In the genomic region with DNA sequence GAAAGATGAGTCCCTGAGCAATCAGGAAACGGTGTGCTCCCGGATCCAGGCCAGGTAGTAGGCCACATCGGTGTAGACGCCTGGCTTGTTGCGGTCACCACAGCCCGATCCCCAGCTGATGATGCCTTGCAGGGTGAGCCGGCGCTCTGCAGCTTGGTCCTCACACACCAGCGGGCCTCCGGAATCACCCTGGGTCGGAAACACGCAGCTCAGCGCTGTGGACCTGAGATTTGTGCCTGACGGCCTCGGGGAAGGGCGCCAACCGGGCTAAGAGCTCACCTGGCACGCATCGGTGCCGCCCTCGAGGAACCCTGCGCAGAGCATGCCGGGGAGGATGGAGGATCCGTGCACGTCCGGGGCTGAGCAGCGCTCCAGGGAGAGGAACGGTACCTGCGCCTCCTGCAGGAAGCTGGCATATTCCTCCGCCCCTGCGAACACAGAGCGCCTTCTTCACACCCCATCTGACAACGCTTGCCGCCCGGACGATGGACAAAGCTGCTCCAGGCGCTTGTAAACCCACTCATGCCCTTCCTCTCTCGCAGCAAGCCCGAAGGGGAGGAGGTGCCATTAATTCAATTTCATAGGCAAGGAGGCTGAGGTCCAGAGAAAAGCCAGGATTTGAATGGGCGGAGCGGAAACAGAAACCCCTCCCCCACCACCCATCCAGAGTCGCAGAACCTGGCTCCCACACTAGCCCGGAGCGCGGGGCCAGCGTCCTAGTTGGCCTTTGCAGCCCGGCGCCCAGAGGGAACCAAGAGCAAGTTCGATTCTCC, we compare ENCODE assay signal across 5 cellular contexts. TPM values are rescaled to one million over a fixed set of nuclear protein-coding genes. Genes with fewer than 3 reads are reported as not detected.
DNase-seq lines count a peak whose midpoint lies in the region; ATAC-seq lines count a peak whose summit lies in the region.

No MANE protein-coding gene starts in this region.

- H2AK5ac ChIP-seq in trophoblast cell (ENCODE audit: low read length), result no peak overlapping the region

- no peak overlapping the region for H3K18ac ChIP-seq in trophoblast cell (ENCODE audit: low read length)

- H3K36me3 ChIP-seq in HUES64 (ENCODE audit: insufficient read depth, low read length) (no peaks in the 10 kb centered on the region), trophoblast cell (ENCODE audit: control insufficient read depth in 1 of 2, insufficient read depth in 2 of 2, low read length in 2 of 2) (no peaks in the 10 kb centered on the region)

- H4K91ac ChIP-seq in trophoblast cell (ENCODE audit: low read depth, low read length), result no peak overlapping the region

- H2BK5ac ChIP-seq in trophoblast cell (ENCODE audit: low read depth, low read length, poor library complexity), result no peak overlapping the region

- H3K14ac ChIP-seq in trophoblast cell (ENCODE audit: low read length), result no peak overlapping the region

- H3K9ac ChIP-seq in HUES64 (ENCODE audit: low read depth, low read length) (no peak overlapping the region; the same call in 1 of the 2 replicates), trophoblast cell (ENCODE audit: low read length) (no peak overlapping the region)

- WGBS in HUES64, result 12% methylated on average over 49 of the region's 49 CpGs
- no CpG with 5 or more reads among the region's 49 CpGs for WGBS in trophoblast cell (ENCODE audit: extremely low coverage, insufficient coverage, insufficient read length)

- peak overlapping the region; percentile 9 for H4K12ac ChIP-seq in trophoblast cell (ENCODE audit: low read depth, low read length)

- peaks cover 2% of the 10 kb centered on the region for H3K79me1 ChIP-seq in trophoblast cell (ENCODE audit: low read length)

- no peak overlapping the region for H2BK12ac ChIP-seq in trophoblast cell (ENCODE audit: low read length)

- ATAC-seq in HG03045 (IDR thresholded peaks at IDR 0.05; ENCODE audit: unreplicated experiment), result no peak

- H3K4ac ChIP-seq in trophoblast cell (ENCODE audit: low read depth, low read length), result no peak overlapping the region

- H3K23ac ChIP-seq in trophoblast cell (ENCODE audit: low read length), result no peak overlapping the region

- peak overlapping the region; percentile 72 for H2AFZ ChIP-seq in trophoblast cell (ENCODE audit: insufficient read depth, low read length, poor library complexity)

- H3K4me3 ChIP-seq in HUES64 (ENCODE audit: low read length), result peak overlapping the region; percentile 48
- H3K4me3 ChIP-seq in trophoblast cell (ENCODE audit: low read depth, low read length), result no peak overlapping the region

- H3K79me2 ChIP-seq in trophoblast cell (ENCODE audit: control insufficient read depth, insufficient read depth, low read length, poor library complexity), result no peaks in the 10 kb centered on the region

- H2BK120ac ChIP-seq in trophoblast cell (ENCODE audit: insufficient read depth, low read length, poor library complexity), result no peak overlapping the region

- H3K9me3 ChIP-seq in HUES64 (ENCODE audit: insufficient read depth, low read depth, low read length), result no peaks in the 10 kb centered on the region
- H3K9me3 ChIP-seq in trophoblast cell (ENCODE audit: insufficient read depth, low read depth, low read length), result no peaks in the 10 kb centered on the region

- H3K4me1 ChIP-seq in HUES64 (ENCODE audit: insufficient read depth, low read length) (no peaks in the 10 kb centered on the region), trophoblast cell (ENCODE audit: control insufficient read depth in 1 of 2, insufficient read depth in 2 of 2, low read length in 2 of 2) (peaks cover 14 to 23% of the 10 kb centered on the region in 2 experiments)

- H3K4me2 ChIP-seq in trophoblast cell (ENCODE audit: low read length), result peak overlapping the region; percentile 97

- peak overlapping the region; percentile 89 for H4K8ac ChIP-seq in trophoblast cell (ENCODE audit: low read depth, low read length)

- H3K27ac ChIP-seq in HUES64 (ENCODE audit: low read depth, low read length), result no peak overlapping the region
- no peak overlapping the region for H3K27ac ChIP-seq in trophoblast cell (ENCODE audit: low read depth, low read length)

- H3K27me3 ChIP-seq in HUES64 (ENCODE audit: insufficient read depth, low read length) (peaks cover 78% of the 10 kb centered on the region), trophoblast cell (ENCODE audit: insufficient read depth, low read length) (peaks cover 28% of the 10 kb centered on the region)

- DNase-seq in SW 1271 (lab: John Stamatoyannopoulos, UW) (peak; percentile 63 to 79), dermis blood vessel endothelial cell (peak; percentile 48), trophoblast cell (peak; percentile 79 to 85)

RNA-seq across cellular contexts. Expression of gene PFN3, which starts 2.0 kb away (rescaled TPM):
- polyA plus RNA-seq in HUES64 (2013, experiment 1 of 2), result not detected
- not detected for polyA plus RNA-seq in HUES64 (2013, experiment 2 of 2)
- not detected in 2 replicates for total RNA-seq in dermis blood vessel endothelial cell
- polyA plus RNA-seq in trophoblast cell (2013), result not detected in 2 replicates

RNA-seq across cellular contexts. Expression of gene F12, which starts 6.9 kb away (rescaled TPM):
- polyA plus RNA-seq in HUES64 (2013, experiment 1 of 2), result 0.60 TPM
- 1.4 TPM for polyA plus RNA-seq in HUES64 (2013, experiment 2 of 2)
- 0.85 and 1.3 TPM in 2 replicates for total RNA-seq in dermis blood vessel endothelial cell
- 0.47 and 0.49 TPM in 2 replicates for polyA plus RNA-seq in trophoblast cell (2013)

RNA-seq across cellular contexts. Expression of gene SLC34A1, which starts 18.2 kb away (rescaled TPM):
- polyA plus RNA-seq in HUES64 (2013, experiment 1 of 2), result not detected
- not detected for polyA plus RNA-seq in HUES64 (2013, experiment 2 of 2)
- total RNA-seq in dermis blood vessel endothelial cell, result not detected in 2 replicates
- not detected in 2 replicates for polyA plus RNA-seq in trophoblast cell (2013)

RNA-seq across cellular contexts. Expression of gene GRK6, which starts 24.0 kb away (rescaled TPM):
- 25.2 TPM for polyA plus RNA-seq in HUES64 (2013, experiment 1 of 2)
- polyA plus RNA-seq in HUES64 (2013, experiment 2 of 2), result 29.3 TPM
- 22.0 and 32.3 TPM in 2 replicates for total RNA-seq in dermis blood vessel endothelial cell
- polyA plus RNA-seq in trophoblast cell (2013), result 15.2 and 16.0 TPM in 2 replicates

RNA-seq across cellular contexts. Expression of gene PRR7, which starts 44.2 kb away (rescaled TPM):
- 5.5 TPM for polyA plus RNA-seq in HUES64 (2013, experiment 1 of 2)
- polyA plus RNA-seq in HUES64 (2013, experiment 2 of 2), result 7.7 TPM
- 4.5 and 4.8 TPM in 2 replicates for total RNA-seq in dermis blood vessel endothelial cell
- polyA plus RNA-seq in trophoblast cell (2013), result 1.7 and 1.9 TPM in 2 replicates
